ENCODE assay signal across 19 cellular contexts in genomic region chr3:40382617-40382979, GRCh38. TPM values are rescaled to one million over a fixed set of nuclear protein-coding genes. Genes with fewer than 3 reads are reported as not detected.
A peak's percentile ranks its signal among the peaks of the same experiment; 100 is the strongest.
DNase-seq lines count a peak whose midpoint lies in the region; ATAC-seq and TF ChIP-seq lines count a peak whose summit lies in the region.
"Had no signal": no experiment of that assay in that cellular context is flagged by ENCODE, and none has a peak within 500 bp of the region (broad histone marks: within the 10 kb centered on the region; RNA-seq: fewer than 3 reads in every experiment).

No MANE protein-coding gene starts in this region.

- DNase-seq in ACHN (peak; percentile 17), HS-27A (ENCODE audit: low read depth) (peak; percentile 15), RWPE2 (ENCODE audit: low spot score) (no peak), foreskin fibroblast (peak; percentile 12 to 28), thyroid gland (no peak)
- DNase-seq in activated naive CD4-positive, alpha-beta T cell treated with anti-CD3 and anti-CD28 coated beads, Interleukin-2, amount 10 ng/mL, durations not matched to agents 7 days and 5 days: no peak
- DNase-seq: AML-193; CD4-positive, CD25-positive, alpha-beta regulatory T cell; H9; KBM-7; NCI-H1417 treated with DMSO at 0.1 percent for 48 hours; NCI-H1930; NCI-H2171; NCI-H446; NCI-H748 treated with DMSO at 0.1 percent for 48 hours; SHP77 treated with DMSO at 0.1 percent for 48 hours had no signal

- peaks cover 2% of the 10 kb centered on the region for H3K4me1 ChIP-seq in RWPE2 (ENCODE audit: insufficient read depth, poor library complexity, severe bottlenecking)
- peaks cover 10 to 12% of the 10 kb centered on the region in 2 donors for H3K4me1 ChIP-seq in thyroid gland

- H3K9me3 ChIP-seq in RWPE2 (ENCODE audit: severe bottlenecking) (no peaks in the 10 kb centered on the region), thyroid gland (no peaks in the 10 kb centered on the region)

- no peak overlapping the region for H3K27ac Mint-ChIP-seq in activated naive CD4-positive, alpha-beta T cell treated with anti-CD3 and anti-CD28 coated beads, Interleukin-2, amount 10 ng/mL, durations not matched to agents 7 days and 5 days
- H3K27ac Mint-ChIP-seq: CD4-positive, CD25-positive, alpha-beta regulatory T cell; H9 had no signal

- no peak overlapping the region for H3K4me3 ChIP-seq in RWPE2 (ENCODE audit: severe bottlenecking)
- H3K4me3 ChIP-seq in foreskin fibroblast (ENCODE audit: low read depth in 1 of 2, low read length in 2 of 2): no peak overlapping the region
- no peak overlapping the region for H3K4me3 ChIP-seq in thyroid gland (replicated peaks in 1 of 3)

- H3K27me3 Mint-ChIP-seq in activated naive CD4-positive, alpha-beta T cell treated with anti-CD3 and anti-CD28 coated beads, Interleukin-2, amount 10 ng/mL, durations not matched to agents 7 days and 5 days: peaks cover 29% of the 10 kb centered on the region

- intact Hi-C loops in thyroid gland (cut with DNase I): no loop called here

- H3K9me3 Mint-ChIP-seq in activated naive CD4-positive, alpha-beta T cell treated with anti-CD3 and anti-CD28 coated beads, Interleukin-2, amount 10 ng/mL, durations not matched to agents 7 days and 5 days: no peaks in the 10 kb centered on the region

- peak; percentile 15; the same call in 1 of the 3 replicates for ATAC-seq in RWPE2 (ENCODE audit: low read depth)
- ATAC-seq in activated CD4-positive, CD25-positive, alpha-beta regulatory T cell treated with anti-CD3 and anti-CD28 coated beads, Interleukin-2, amount 50 U/mL, for 24 hours: no peak
- ATAC-seq in HG03460 (IDR thresholded peaks at IDR 0.05; ENCODE audit: unreplicated experiment): no peak
- ATAC-seq: SK-N-SH treated with all-trans-retinoic acid at 6 μM for 48 hours had no signal

- H3K4me1 Mint-ChIP-seq in activated naive CD4-positive, alpha-beta T cell treated with anti-CD3 and anti-CD28 coated beads, Interleukin-2, amount 10 ng/mL, durations not matched to agents 7 days and 5 days: peaks cover 15% of the 10 kb centered on the region

- no peak for TF ChIP-seq CTCF in RWPE2 (IDR thresholded peaks at IDR 0.05; ENCODE audit: poor library complexity, severe bottlenecking)
- no peak for TF ChIP-seq CTCF in foreskin fibroblast (IDR thresholded peaks at IDR 0.05; ENCODE audit: low read depth, low read length)
- no peak for TF ChIP-seq CTCF in thyroid gland (IDR thresholded peaks at IDR 0.05)

- H3K27me3 ChIP-seq in RWPE2 (ENCODE audit: insufficient read depth, poor library complexity, severe bottlenecking) (no peaks in the 10 kb centered on the region), thyroid gland (no peaks in the 10 kb centered on the region)

- H3K27ac ChIP-seq in RWPE2 (ENCODE audit: poor library complexity, severe bottlenecking): no peak overlapping the region
- H3K27ac ChIP-seq in thyroid gland: no peak overlapping the region

- H3K36me3 ChIP-seq in RWPE2 (ENCODE audit: low read depth): no peaks in the 10 kb centered on the region
- H3K36me3 ChIP-seq in thyroid gland: no peaks in the 10 kb centered on the region

- no peak overlapping the region for H3K4me3 Mint-ChIP-seq in activated naive CD4-positive, alpha-beta T cell treated with anti-CD3 and anti-CD28 coated beads, Interleukin-2, amount 10 ng/mL, durations not matched to agents 7 days and 5 days
- H3K4me3 Mint-ChIP-seq: CD4-positive, CD25-positive, alpha-beta regulatory T cell; H9 had no signal

- no peaks in the 10 kb centered on the region for H3K36me3 Mint-ChIP-seq in activated naive CD4-positive, alpha-beta T cell treated with anti-CD3 and anti-CD28 coated beads, Interleukin-2, amount 10 ng/mL, durations not matched to agents 7 days and 5 days
- H3K36me3 Mint-ChIP-seq: CD4-positive, CD25-positive, alpha-beta regulatory T cell had no signal

- TF ChIP-seq POLR2A in thyroid gland (IDR thresholded peaks at IDR 0.05): no peak

- in situ Hi-C loops in ACHN (cut with HindIII; ENCODE audit: low pct_ligation_motif_present, low pct_unique_long_range_greater_than_20kb, low sequenced_read_pairs): no loop called here

- CTCF ChIA-PET in activated naive CD4-positive, alpha-beta T cell treated with anti-CD3 and anti-CD28 coated beads, Interleukin-2, amount 10 ng/mL, durations not matched to agents 7 days and 5 days (lab: Charles Lee): no interaction called here

- 65 to 71% methylated on average over 2 of the region's 2 CpGs for WGBS in thyroid gland, 2 donors

RNA-seq across cellular contexts. Expression of gene ENTPD3, which starts 4.4 kb away (rescaled TPM):
- 1 to 10 TPM; 2.1 to 5.7 (median 4.9) TPM for total RNA-seq in thyroid gland
- total RNA-seq: CD4-positive, CD25-positive, alpha-beta regulatory T cell; H9 had no signal

Comparison
In these comparisons a context has a peak if more than half of its experiments do, and no peak if none do; other contexts are left out.
1. DNase-seq: peak in ACHN (single experiment), HS-27A (single experiment) and foreskin fibroblast (2 of 2); none in RWPE2 (single experiment), thyroid gland (0 of 2) and activated naive CD4-positive, alpha-beta T cell treated with anti-CD3 and anti-CD28 coated beads, Interleukin-2, amount 10 ng/mL, durations not matched to agents 7 days and 5 days (single experiment).